Comparison of ENCODE assay signal across 22 cellular contexts in the genomic region with DNA sequence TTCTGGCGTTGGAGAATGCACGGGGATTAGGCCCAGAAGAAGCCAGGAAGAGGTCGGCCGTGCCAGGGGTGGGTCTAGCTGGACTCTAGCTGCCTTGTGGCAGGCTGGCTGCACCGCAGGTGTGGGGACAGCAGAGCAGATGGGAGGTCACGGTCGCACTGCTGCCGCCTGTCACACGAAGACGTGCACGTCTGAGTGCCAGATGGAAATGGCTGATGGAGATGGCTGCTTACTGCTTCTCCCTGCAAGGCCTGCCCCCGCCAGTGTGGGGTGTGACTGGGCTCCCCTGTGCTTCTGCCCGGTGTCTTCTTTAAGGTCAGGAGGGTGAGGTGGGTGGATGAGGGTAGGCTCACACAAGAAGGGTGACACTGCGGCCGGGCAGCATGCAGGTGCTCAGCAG.
DNase-seq lines count a peak whose midpoint lies in the region; ATAC-seq and TF ChIP-seq lines count a peak whose summit lies in the region.
"Had no signal": no experiment of that assay in that cellular context is flagged by ENCODE, and none has a peak within 500 bp of the region (broad histone marks: within the 10 kb centered on the region; RNA-seq: fewer than 3 reads in every experiment).

No MANE protein-coding gene starts in this region.

- no peak overlapping the region for H3K4me3 Mint-ChIP-seq in mesothelial cell of epicardium
- H3K4me3 Mint-ChIP-seq: dendritic cell treated with granulocyte-macrophage colony-stimulating factor and Interleukin-4, amounts not matched to agents 40 ng/mL and 50 ng/mL, for 4 days had no signal

- TF ChIP-seq CTCF in mesothelial cell of epicardium (IDR thresholded peaks at IDR 0.05; ENCODE audit: unreplicated experiment) (no peak), coronary artery (IDR thresholded peaks at IDR 0.05) (no peak)

- H3K27me3 Mint-ChIP-seq in mesothelial cell of epicardium (ENCODE audit: low read depth) = no peaks in the 10 kb centered on the region
- H3K27me3 Mint-ChIP-seq: dendritic cell treated with granulocyte-macrophage colony-stimulating factor and Interleukin-4, amounts not matched to agents 40 ng/mL and 50 ng/mL, for 4 days had no signal

- H3K27ac ChIP-seq in coronary artery = no peak overlapping the region
- H3K27ac ChIP-seq: adrenal gland, breast epithelium, HL-60, testis, vagina had no signal

- in situ Hi-C loops in G401 (cut with HindIII; ENCODE audit: low sequenced_read_pairs) = no loop called here

- peaks cover 22% of the 10 kb centered on the region for H3K36me3 Mint-ChIP-seq in mesothelial cell of epicardium

- peak; percentile 86 for DNase-seq in G401 (ENCODE audit: low spot score)
- DNase-seq in NCI-H524 treated with DMSO at 0.1 percent for 48 hours (lab: John Stamatoyannopoulos, UW) = peak; percentile 75
- DNase-seq in cerebellar cortex (ENCODE audit: low spot score) = peak; percentile 80
- DNase-seq in mesothelial cell of epicardium (ENCODE audit: low spot score in 2 of 2, unreplicated experiment in 2 of 2) = no peak
- DNase-seq in coronary artery (ENCODE audit: low spot score) = no peak
- no peak for DNase-seq in NCI-H2081 treated with DMSO at 0.1 percent for 48 hours (lab: John Stamatoyannopoulos, UW)
- no peak for DNase-seq in SIG-M5 (lab: John Stamatoyannopoulos, UW)
- DNase-seq: activated naive CD4-positive, alpha-beta T cell treated with Interleukin-2 at 50 U/mL for 16 hours; activated T-cell treated with anti-CD3 and anti-CD28 coated beads, Interleukin-2, amount 50 U/mL, for 48 hours; adrenal gland; COR-L47; NCI-H1105; NCI-H2081; NK-92 treated with Interleukin-12 subunit alpha and Interleukin-12 subunit beta, amount 100 ng/mL, for 24 hours; occipital lobe; stimulated activated CD4-positive, alpha-beta T cell treated with anti-CD3 and anti-CD28 coated beads, Interleukin-2, amount 100 ng/mL, for 24 hours; testis had no signal

- ATAC-seq in HG03175 (IDR thresholded peaks at IDR 0.05; ENCODE audit: unreplicated experiment) = no peak

- H3K4me3 ChIP-seq in coronary artery = no peak overlapping the region
- H3K4me3 ChIP-seq: adrenal gland, breast epithelium, testis, vagina had no signal

- H3K27ac Mint-ChIP-seq in mesothelial cell of epicardium = peak overlapping the region; percentile 30
- H3K27ac Mint-ChIP-seq: dendritic cell treated with granulocyte-macrophage colony-stimulating factor and Interleukin-4, amounts not matched to agents 40 ng/mL and 50 ng/mL, for 4 days had no signal

- H3K9me3 Mint-ChIP-seq in mesothelial cell of epicardium = no peaks in the 10 kb centered on the region
- H3K9me3 Mint-ChIP-seq: dendritic cell treated with granulocyte-macrophage colony-stimulating factor and Interleukin-4, amounts not matched to agents 40 ng/mL and 50 ng/mL, for 4 days had no signal

- H3K4me1 Mint-ChIP-seq in mesothelial cell of epicardium = no peaks in the 10 kb centered on the region

Comparison
In these comparisons a context has a peak if more than half of its experiments do, and no peak if none do; other contexts are left out.
1. DNase-seq: peak in G401 (single experiment), NCI-H524 treated with DMSO at 0.1 percent for 48 hours (single experiment) and cerebellar cortex (single experiment); none in mesothelial cell of epicardium (0 of 2), coronary artery (single experiment), NCI-H2081 treated with DMSO at 0.1 percent for 48 hours (single experiment) and SIG-M5 (single experiment).